20 cellular contexts compared by ENCODE assay signal in the genomic region with DNA sequence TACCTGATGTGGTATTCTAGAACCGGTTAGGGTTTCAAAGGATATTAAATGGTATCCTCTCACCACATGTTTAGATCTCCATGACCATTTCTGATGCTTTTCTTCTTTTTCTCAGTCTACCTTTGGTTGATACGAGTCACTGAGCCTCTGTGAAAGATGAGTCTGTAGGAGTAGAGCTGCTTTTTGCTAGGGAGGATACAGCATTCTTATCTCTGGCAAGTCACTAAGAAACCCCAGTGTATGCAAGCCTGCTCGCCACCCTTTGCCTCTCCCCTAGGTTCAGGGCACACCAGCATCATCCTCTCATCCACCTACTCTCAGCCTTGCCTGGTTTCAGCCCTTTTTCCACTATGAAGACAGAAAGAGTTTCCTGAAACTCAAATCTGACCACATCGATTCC.
"Had no signal": no experiment of that assay in that cellular context is flagged by ENCODE, and none has a peak within 500 bp of the region (broad histone marks: within the 10 kb centered on the region; RNA-seq: fewer than 3 reads in every experiment).

No MANE protein-coding gene starts in this region.

- H3K4me3 Mint-ChIP-seq: activated B cell treated with CpG ODN at 0.5 μM for 24 hours; naive thymus-derived CD8-positive, alpha-beta T cell had no signal

- H3K4me1 Mint-ChIP-seq: activated B cell treated with CpG ODN at 0.5 μM for 24 hours; naive thymus-derived CD8-positive, alpha-beta T cell had no signal

- ATAC-seq: heart right ventricle; left lung; naive thymus-derived CD8-positive, alpha-beta T cell; sciatic nerve had no signal

- DNase-seq: activated B cell treated with CpG ODN at 0.5 μM for 24 hours; activated CD4-positive, alpha-beta T cell treated with anti-CD3 and anti-CD28 coated beads, Interleukin-2, amount 50 U/mL, for 4 hours; activated CD8-positive, alpha-beta memory T cell treated with anti-CD3 and anti-CD28 coated beads, Interleukin-2, amount 50 U/mL, for 48 hours; activated T-cell treated with anti-CD3 and anti-CD28 coated beads, Interleukin-2, amount 50 U/mL, for 48 hours; central memory CD4-positive, alpha-beta T cell; dermis blood vessel endothelial cell; effector CD8-positive, alpha-beta T cell; erythroblast; foreskin fibroblast; heart right ventricle; kidney; left lung; naive thymus-derived CD8-positive, alpha-beta T cell; small intestine; stimulated activated CD4-positive, alpha-beta T cell treated with anti-CD3 and anti-CD28 coated beads, Interleukin-4, amount 100 ng/mL, for 4 hours; T-helper 1 cell; T1000; transverse colon had no signal

- H3K27ac Mint-ChIP-seq: activated B cell treated with CpG ODN at 0.5 μM for 24 hours; activated naive CD4-positive, alpha-beta T cell treated with anti-CD3 and anti-CD28 coated beads, Interleukin-2, amount 50 U/mL, for 72 hours; naive thymus-derived CD8-positive, alpha-beta T cell had no signal

- H3K27me3 Mint-ChIP-seq: activated B cell treated with CpG ODN at 0.5 μM for 24 hours; naive thymus-derived CD8-positive, alpha-beta T cell had no signal

- H3K36me3 Mint-ChIP-seq: naive thymus-derived CD8-positive, alpha-beta T cell had no signal
